ENCODE assay signal across 30 cellular contexts in genomic region chr7:29364661-29365060, GRCh38.
"Had no signal": no experiment of that assay in that cellular context is flagged by ENCODE, and none has a peak within 500 bp of the region (broad histone marks: within the 10 kb centered on the region; RNA-seq: fewer than 3 reads in every experiment).

No MANE protein-coding gene starts in this region.

- ATAC-seq: natural killer cell; psoas muscle; right cardiac atrium; right lobe of liver; stimulated activated memory B cell treated with anti-CD40 and anti-IgM and Interleukin-4, amounts not matched to agents 10 μg/mL and 1 μg/mL and 100 μg/mL, for 72 hours; stimulated activated naive CD8-positive, alpha-beta T cell treated with anti-CD3 and anti-CD28 coated beads, Interleukin-15, amount 100 ng/mL, for 72 hours; stimulated activated naive CD8-positive, alpha-beta T cell treated with anti-CD3 and anti-CD28 coated beads, Interleukin-15, Interleukin-2, amounts not matched to agents 100 U/mL and 50 U/mL, for 24 hours had no signal

- H3K27ac ChIP-seq: neural progenitor cell, ovary, parathyroid adenoma, psoas muscle, right lobe of liver, sigmoid colon, spleen, suprapubic skin, testis, tibial artery, upper lobe of left lung, vagina had no signal

- H3K4me1 ChIP-seq: parathyroid adenoma, psoas muscle, right lobe of liver, sigmoid colon, spleen, suprapubic skin, testis, tibial artery, upper lobe of left lung had no signal

- H3K27ac Mint-ChIP-seq: natural killer cell; nephron; neural progenitor cell; progenitor cell of endocrine pancreas; stimulated activated memory B cell treated with anti-CD40 and anti-IgM and Interleukin-4, amounts not matched to agents 10 μg/mL and 1 μg/mL and 100 μg/mL, for 72 hours; stimulated activated naive CD8-positive, alpha-beta T cell treated with anti-CD3 and anti-CD28 coated beads, Interleukin-15, amount 100 ng/mL, for 72 hours had no signal

- H3K36me3 Mint-ChIP-seq: natural killer cell; neural progenitor cell; stimulated activated memory B cell treated with anti-CD40 and anti-IgM and Interleukin-4, amounts not matched to agents 10 μg/mL and 1 μg/mL and 100 μg/mL, for 72 hours had no signal

- H3K9me3 Mint-ChIP-seq: natural killer cell; nephron; neural progenitor cell; stimulated activated memory B cell treated with anti-CD40 and anti-IgM and Interleukin-4, amounts not matched to agents 10 μg/mL and 1 μg/mL and 100 μg/mL, for 72 hours; stimulated activated naive CD8-positive, alpha-beta T cell treated with anti-CD3 and anti-CD28 coated beads, Interleukin-15, amount 100 ng/mL, for 72 hours had no signal

- FAIRE-seq: urothelium cell line had no signal

- H3K4me3 ChIP-seq: neural progenitor cell, ovary, psoas muscle, right lobe of liver, sigmoid colon, smooth muscle cell, spleen, suprapubic skin, testis, tibial artery, upper lobe of left lung, vagina had no signal

- H3K4me1 Mint-ChIP-seq: natural killer cell; nephron; stimulated activated memory B cell treated with anti-CD40 and anti-IgM and Interleukin-4, amounts not matched to agents 10 μg/mL and 1 μg/mL and 100 μg/mL, for 72 hours; stimulated activated naive CD8-positive, alpha-beta T cell treated with anti-CD3 and anti-CD28 coated beads, Interleukin-15, amount 100 ng/mL, for 72 hours had no signal

- H3K4me3 Mint-ChIP-seq: natural killer cell; nephron; neural progenitor cell; stimulated activated memory B cell treated with anti-CD40 and anti-IgM and Interleukin-4, amounts not matched to agents 10 μg/mL and 1 μg/mL and 100 μg/mL, for 72 hours; stimulated activated naive CD8-positive, alpha-beta T cell treated with anti-CD3 and anti-CD28 coated beads, Interleukin-15, amount 100 ng/mL, for 72 hours had no signal

- H3K36me3 ChIP-seq: neural progenitor cell, ovary, sigmoid colon, spleen, suprapubic skin, tibial artery, upper lobe of left lung, vagina had no signal

- H3K27me3 ChIP-seq: neural progenitor cell, ovary, right lobe of liver, sigmoid colon, spleen, suprapubic skin, testis, tibial artery, upper lobe of left lung, vagina had no signal

- H3K9me3 ChIP-seq: ovary, psoas muscle, right lobe of liver, sigmoid colon, spleen, suprapubic skin, testis, tibial artery, upper lobe of left lung, vagina had no signal

- H3K27me3 Mint-ChIP-seq: progenitor cell of endocrine pancreas; stimulated activated memory B cell treated with anti-CD40 and anti-IgM and Interleukin-4, amounts not matched to agents 10 μg/mL and 1 μg/mL and 100 μg/mL, for 72 hours; stimulated activated naive CD8-positive, alpha-beta T cell treated with anti-CD3 and anti-CD28 coated beads, Interleukin-15, amount 100 ng/mL, for 72 hours had no signal

- DNase-seq: natural killer cell; occipital lobe; ovary; posterior cingulate gyrus; psoas muscle; right cardiac atrium; right lobe of liver; sigmoid colon; spleen; stimulated activated CD4-positive, alpha-beta T cell treated with anti-CD3 and anti-CD28 coated beads, Interleukin-12 subunit alpha, Interleukin-12 subunit beta, amount 100 ng/mL, for 4 hours; stimulated activated CD4-positive, alpha-beta T cell treated with anti-CD3 and anti-CD28 coated beads, Interleukin-1b, Interleukin-23, amount 100 ng/mL, for 48 hours; stimulated activated CD4-positive, alpha-beta T cell treated with anti-CD3 and anti-CD28 coated beads, Interleukin-4, amount 100 ng/mL, for 1 hour; stimulated activated CD4-positive, alpha-beta T cell treated with anti-CD3 and anti-CD28 coated beads, Interleukin-4, amount 100 ng/mL, for 4 hours; stimulated activated CD8-positive, alpha-beta memory T cell treated with anti-CD3 and anti-CD28 coated beads, Interleukin-4, amount 100 ng/mL, for 48 hours; stimulated activated naive CD4-positive, alpha-beta T cell; stimulated activated naive CD8-positive, alpha-beta T cell treated with anti-CD3 and anti-CD28 coated beads, Interleukin-15, amount 100 ng/mL, for 72 hours; stimulated activated naive CD8-positive, alpha-beta T cell treated with anti-CD3 and anti-CD28 coated beads, Interleukin-15, Interleukin-2, amounts not matched to agents 100 U/mL and 50 U/mL, for 24 hours; substantia nigra; testis; tibial artery; upper lobe of left lung had no signal
